ENCODE assay signal across 13 cellular contexts in the genomic region with DNA sequence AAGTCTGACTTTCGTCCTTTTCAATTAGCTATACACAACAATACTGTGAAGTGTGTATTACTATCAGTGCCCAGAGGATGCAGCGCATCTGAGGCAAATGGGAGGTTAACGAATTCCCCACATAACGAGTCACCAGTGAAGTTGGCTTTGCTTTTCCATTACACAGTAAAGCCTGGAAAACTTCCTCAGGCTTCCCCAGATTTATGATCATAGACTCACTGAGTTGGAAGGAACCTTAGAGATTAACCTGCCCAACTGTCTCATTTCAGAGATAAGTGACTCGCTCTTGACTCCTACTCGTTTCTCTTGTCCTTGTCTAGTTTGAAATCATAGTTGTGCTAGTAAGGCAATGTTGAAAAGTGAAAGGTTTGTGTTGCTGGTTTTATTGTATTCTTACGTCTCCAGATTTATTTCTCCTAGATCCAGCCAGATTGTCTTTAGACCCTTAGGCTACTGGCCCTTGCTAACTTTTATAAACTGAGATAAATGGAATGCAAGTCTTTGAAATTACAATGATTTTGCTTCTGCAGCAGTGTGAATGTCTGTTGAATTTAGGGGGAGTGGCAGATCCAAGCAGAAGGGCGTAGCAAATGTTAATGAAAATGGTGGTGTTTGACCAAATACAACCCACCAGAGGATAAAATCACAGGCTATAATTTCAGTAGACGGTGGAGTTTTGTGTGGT. TPM values are rescaled to one million over a fixed set of nuclear protein-coding genes. Genes with fewer than 3 reads are reported as not detected.
DNase-seq lines count a peak whose midpoint lies in the region; ATAC-seq and TF ChIP-seq lines count a peak whose summit lies in the region.
"Had no signal": no experiment of that assay in that cellular context is flagged by ENCODE, and none has a peak within 500 bp of the region (broad histone marks: within the 10 kb centered on the region; RNA-seq: fewer than 3 reads in every experiment).

No MANE protein-coding gene starts in this region.

- peak; percentile 73; the same call in 2 of the 3 replicates for ATAC-seq in RWPE2 (ENCODE audit: low read depth)
- ATAC-seq in foreskin keratinocyte: peak; percentile 90
- ATAC-seq: left colon, psoas muscle, Right ventricle myocardium inferior had no signal

- H3K27me3 ChIP-seq in GM23248 (replicated peaks; ENCODE audit: insufficient read depth): no peaks in the 10 kb centered on the region
- no peaks in the 10 kb centered on the region for H3K27me3 ChIP-seq in RWPE2 (ENCODE audit: insufficient read depth, poor library complexity, severe bottlenecking)
- no peaks in the 10 kb centered on the region for H3K27me3 ChIP-seq in foreskin keratinocyte
- no peaks in the 10 kb centered on the region for H3K27me3 ChIP-seq in ascending aorta
- H3K27me3 ChIP-seq in endodermal cell (ENCODE audit: control insufficient read depth, insufficient read depth, low read length, poor library complexity, severe bottlenecking): no peaks in the 10 kb centered on the region

- intact Hi-C loops in ascending aorta (cut with DNase I): no loop called here

- H3K27ac ChIP-seq in GM23248 (peak overlapping the region; percentile 19; the same call in 1 of the 2 replicates), RWPE2 (ENCODE audit: poor library complexity, severe bottlenecking) (no peak overlapping the region), foreskin keratinocyte (no peak overlapping the region), ascending aorta (no peak overlapping the region), endodermal cell (ENCODE audit: low read depth, low read length) (no peak overlapping the region)
- H3K27ac ChIP-seq: psoas muscle had no signal

- H3K36me3 ChIP-seq in GM23248 (ENCODE audit: low read depth) (no peaks in the 10 kb centered on the region), RWPE2 (ENCODE audit: low read depth) (no peaks in the 10 kb centered on the region), ascending aorta (no peaks in the 10 kb centered on the region), endodermal cell (ENCODE audit: control insufficient read depth, insufficient read depth, low read length) (no peaks in the 10 kb centered on the region)

- no peak overlapping the region for H3K27ac Mint-ChIP-seq in endodermal cell

- H3K36me3 Mint-ChIP-seq in endodermal cell (ENCODE audit: low read depth): no peaks in the 10 kb centered on the region

- H3K4me1 ChIP-seq in GM23248 (ENCODE audit: insufficient read depth) (peaks cover 7% of the 10 kb centered on the region), RWPE2 (ENCODE audit: insufficient read depth, poor library complexity, severe bottlenecking) (peaks cover 6% of the 10 kb centered on the region), foreskin keratinocyte (peaks cover 7% of the 10 kb centered on the region), ascending aorta (no peaks in the 10 kb centered on the region), endodermal cell (ENCODE audit: control insufficient read depth, insufficient read depth, low read length) (peaks cover 4% of the 10 kb centered on the region)
- H3K4me1 ChIP-seq: psoas muscle had no signal

- DNase-seq in AG08395 (ENCODE audit: low spot score) (peak; percentile 61), GM23248 (peak; percentile 87), RWPE2 (ENCODE audit: low spot score) (no peak), foreskin keratinocyte (peak in 1 of 2 donors; percentile 73), ascending aorta (ENCODE audit: low spot score in 2 of 2) (no peak), endodermal cell (no peak), NCI-H345 treated with DMSO at 0.1 percent for 48 hours (lab: John Stamatoyannopoulos, UW; ENCODE audit: unreplicated experiment) (no peak)
- no peak for DNase-seq in stimulated activated CD4-positive, alpha-beta T cell treated with anti-CD3 and anti-CD28 coated beads, Interleukin-2, amount 100 ng/mL, for 48 hours
- DNase-seq: effector CD4-positive, alpha-beta T cell; left colon; MM.1S; psoas muscle had no signal

- no peaks in the 10 kb centered on the region for H3K9me3 Mint-ChIP-seq in endodermal cell

- no peaks in the 10 kb centered on the region for H3K79me2 ChIP-seq in GM23248 (ENCODE audit: insufficient read depth)

- no peaks in the 10 kb centered on the region for H3K9me2 ChIP-seq in GM23248 (ENCODE audit: insufficient read depth)

- H3K4me3 Mint-ChIP-seq in endodermal cell: no peak overlapping the region

- H3K9me3 ChIP-seq in GM23248 (ENCODE audit: low read depth) (no peaks in the 10 kb centered on the region), RWPE2 (ENCODE audit: severe bottlenecking) (no peaks in the 10 kb centered on the region), ascending aorta (no peaks in the 10 kb centered on the region), endodermal cell (ENCODE audit: control insufficient read depth, low read length) (no peaks in the 10 kb centered on the region)
- H3K9me3 ChIP-seq: psoas muscle had no signal

- H3F3A ChIP-seq in GM23248 (ENCODE audit: insufficient read depth): peaks cover 10% of the 10 kb centered on the region

- TF ChIP-seq CTCF in RWPE2 (IDR thresholded peaks at IDR 0.05; ENCODE audit: poor library complexity, severe bottlenecking): no peak
- TF ChIP-seq CTCF in foreskin keratinocyte (conservative IDR thresholded peaks at IDR 0.05): no peak
- TF ChIP-seq CTCF in ascending aorta (IDR thresholded peaks at IDR 0.05): no peak
- TF ChIP-seq CTCF in endodermal cell (conservative IDR thresholded peaks at IDR 0.05): no peak

- 0 out of 2 replicates have a peak overlapping the region, but pooled peaks have one; percentile 16 for H2AFZ ChIP-seq in GM23248

- 62% methylated on average over 9 of the region's 9 CpGs for WGBS in GM23248 (ENCODE audit: low coverage in 1 of 2, low lambda C conversion rate in 2 of 2, missing lambda C conversion rate in 2 of 2), 2 experiments
- WGBS in endodermal cell (ENCODE audit: insufficient coverage in 1 of 2, insufficient read length in 1 of 2), 2 experiments: 94 to 95% methylated on average over 6 to 9 of the region's 9 CpGs

- peaks cover 16% of the 10 kb centered on the region for H3K4me1 Mint-ChIP-seq in endodermal cell

- no peak overlapping the region for H3K9ac ChIP-seq in GM23248
- H3K9ac ChIP-seq in endodermal cell (ENCODE audit: extremely low read depth, low read length, poor library complexity, severe bottlenecking): no peak overlapping the region

- in situ Hi-C loops in GM23248 (cut with MboI): no loop called here

- no peaks in the 10 kb centered on the region for H3K27me3 Mint-ChIP-seq in endodermal cell (ENCODE audit: insufficient read depth)

- peak overlapping the region; percentile 40 for H3K4me2 ChIP-seq in GM23248 (ENCODE audit: unreplicated experiment)

- no peak overlapping the region for H3K4me3 ChIP-seq in GM23248
- no peak overlapping the region for H3K4me3 ChIP-seq in RWPE2 (ENCODE audit: severe bottlenecking)
- H3K4me3 ChIP-seq in ascending aorta: no peak overlapping the region
- H3K4me3 ChIP-seq in endodermal cell (ENCODE audit: low read length): no peak overlapping the region
- H3K4me3 ChIP-seq: psoas muscle had no signal

- H4K20me1 ChIP-seq in GM23248 (ENCODE audit: insufficient read depth): no peaks in the 10 kb centered on the region

RNA-seq across cellular contexts. Expression of gene S1PR1, which starts 17.3 kb away (rescaled TPM):
- total RNA-seq in GM23248 (2014; rRNA removed; shearing (Covaris generic)): 42.6 and 44.3 TPM in 2 replicates
- polyA plus RNA-seq in GM23248 (2016; fragmentation: Nextera tagmentation; extraction: Ambion mirVana) (48.5 and 52.2 TPM in 2 replicates), foreskin keratinocyte (6.4 and 12.1 TPM in 2 replicates)
- total RNA-seq in foreskin keratinocyte (16.9 and 24.9 TPM in 2 replicates), ascending aorta (291 TPM), endodermal cell (under 1 TPM; 0.35 to 0.53 TPM)
- 12.1 TPM for polyA plus RNA-seq in endodermal cell (2013, experiment 1 of 2)
- 7.9 TPM for polyA plus RNA-seq in endodermal cell (2013, experiment 2 of 2)

Comparison
In these comparisons a context has a peak if more than half of its experiments do, and no peak if none do; other contexts are left out.
1. DNase-seq: peak in AG08395 (single experiment) and GM23248 (single experiment); none in RWPE2 (single experiment), ascending aorta (0 of 2), endodermal cell (single experiment), NCI-H345 treated with DMSO at 0.1 percent for 48 hours (single experiment) and stimulated activated CD4-positive, alpha-beta T cell treated with anti-CD3 and anti-CD28 coated beads, Interleukin-2, amount 100 ng/mL, for 48 hours (0 of 2).
2. RNA of gene S1PR1, which starts 17.3 kb away (total RNA-seq): 291 TPM in ascending aorta (single experiment), 42.6 to 44.3 TPM in GM23248 and 16.9 to 24.9 TPM in foreskin keratinocyte; 0.35 to 0.53 TPM in endodermal cell; every median in the first group is over 10 times any median in the second.